In the genomic region with DNA sequence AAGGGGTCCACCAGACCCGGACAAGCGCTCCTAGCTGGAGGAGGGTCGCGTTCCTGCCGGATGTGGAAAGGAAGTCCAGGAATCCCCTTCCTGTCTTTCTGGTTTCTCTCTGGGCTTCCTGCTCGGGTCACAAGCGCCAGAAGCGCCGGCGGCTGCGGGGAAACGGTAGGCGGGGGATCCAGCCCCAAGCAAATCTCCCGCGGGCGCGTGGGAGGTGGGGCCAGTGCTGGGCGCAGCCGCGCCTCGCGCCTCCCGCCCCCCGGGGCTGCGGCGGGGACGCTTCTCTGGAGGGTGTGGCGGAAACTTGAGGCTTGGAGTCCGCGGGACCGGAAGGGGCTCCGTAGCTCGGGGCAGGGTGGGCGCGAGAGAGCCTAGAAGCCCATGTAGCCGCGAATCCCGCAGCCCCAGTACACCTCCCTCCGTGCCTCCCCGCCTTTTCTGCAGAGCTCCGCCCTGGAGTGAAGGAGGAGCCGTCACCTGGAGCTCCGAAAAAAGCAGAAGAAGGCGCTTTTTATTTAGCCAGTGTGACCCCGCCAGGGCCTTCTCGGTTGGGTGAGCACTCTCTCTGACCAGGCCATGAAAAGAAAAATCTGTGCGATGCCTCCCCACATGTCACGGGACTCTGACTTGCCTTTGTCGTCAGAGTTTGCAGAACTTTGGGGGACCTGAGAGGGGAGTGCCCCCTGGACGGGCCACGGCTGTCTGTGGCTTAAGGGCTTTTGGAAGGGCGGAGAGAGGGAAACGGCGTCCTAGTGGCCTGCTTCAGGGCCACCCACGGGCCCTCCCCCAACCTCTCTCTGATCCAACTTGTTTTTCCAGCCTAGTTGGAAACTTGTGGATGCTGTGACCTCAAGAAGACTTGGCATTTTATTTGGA, we compare ENCODE assay signal across 8 cellular contexts. TPM values are rescaled to one million over a fixed set of nuclear protein-coding genes. Genes with fewer than 3 reads are reported as not detected.
DNase-seq lines count a peak whose midpoint lies in the region; TF ChIP-seq lines count a peak whose summit lies in the region.

No MANE protein-coding gene starts in this region.

- peak overlapping the region; percentile 97 for H3K27ac ChIP-seq in thymus (ENCODE audit: low read depth)

- H3K36me3 Mint-ChIP-seq in activated naive CD4-positive, alpha-beta T cell treated with anti-CD3 and anti-CD28 coated beads, Interleukin-2, amount 10 ng/mL, durations not matched to agents 7 days and 5 days, result peaks cover 53% of the 10 kb centered on the region
- peaks cover 4% of the 10 kb centered on the region for H3K36me3 Mint-ChIP-seq in glutamatergic neuron (ENCODE audit: unreplicated experiment)
- peaks cover 4% of the 10 kb centered on the region for H3K36me3 Mint-ChIP-seq in osteocyte (ENCODE audit: unreplicated experiment)

- peaks cover 10% of the 10 kb centered on the region for H3K27me3 Mint-ChIP-seq in activated naive CD4-positive, alpha-beta T cell treated with anti-CD3 and anti-CD28 coated beads, Interleukin-2, amount 10 ng/mL, durations not matched to agents 7 days and 5 days
- H3K27me3 Mint-ChIP-seq in glutamatergic neuron (ENCODE audit: unreplicated experiment), result no peaks in the 10 kb centered on the region
- no peaks in the 10 kb centered on the region for H3K27me3 Mint-ChIP-seq in osteocyte (ENCODE audit: unreplicated experiment)

- H3K27me3 ChIP-seq in thymus (ENCODE audit: control insufficient read depth, insufficient read depth), result no peaks in the 10 kb centered on the region

- H3K9me3 ChIP-seq in ES-I3 (ENCODE audit: control insufficient read depth, insufficient read depth, low read length) (no peaks in the 10 kb centered on the region), thymus (ENCODE audit: control insufficient read depth) (no peaks in the 10 kb centered on the region)

- peak overlapping the region; percentile 96 for H3K27ac Mint-ChIP-seq in activated naive CD4-positive, alpha-beta T cell treated with anti-CD3 and anti-CD28 coated beads, Interleukin-2, amount 10 ng/mL, durations not matched to agents 7 days and 5 days
- H3K27ac Mint-ChIP-seq in glutamatergic neuron (ENCODE audit: unreplicated experiment) (peak overlapping the region; percentile 90), osteocyte (ENCODE audit: unreplicated experiment) (peak overlapping the region; percentile 95)

- peak overlapping the region; percentile 77 for H3K4me3 ChIP-seq in thymus (ENCODE audit: low read length)

- in situ Hi-C loops in SK-MEL-5 (cut with HindIII; ENCODE audit: low pct_unique_long_range_greater_than_20kb, low sequenced_read_pairs), result no loop called here

- peak overlapping the region; percentile 82 for H3K9ac ChIP-seq in ES-I3 (ENCODE audit: low read depth, low read length)

- peak; percentile 50 for DNase-seq in GOT3 (lab: John Stamatoyannopoulos, UW)
- peak; percentile 4 to 9 for DNase-seq in Kasumi-1 (lab: John Stamatoyannopoulos, UW)
- peak; percentile 83 for DNase-seq in SK-MEL-5 (ENCODE audit: low read depth, low spot score)
- DNase-seq in activated naive CD4-positive, alpha-beta T cell treated with anti-CD3 and anti-CD28 coated beads, Interleukin-2, amount 10 ng/mL, durations not matched to agents 7 days and 5 days, result peak; percentile 97
- DNase-seq in glutamatergic neuron, result peak; percentile 71
- DNase-seq in osteocyte (ENCODE audit: extremely low spot score, unreplicated experiment), result peak; percentile 87

- no peak for TF ChIP-seq CTCF in glutamatergic neuron (IDR thresholded peaks at IDR 0.05; ENCODE audit: partially characterized antibody, unreplicated experiment)
- no peak for TF ChIP-seq CTCF in osteocyte (IDR thresholded peaks at IDR 0.05)

- under 1% methylated on average over 55 of the region's 55 CpGs for WGBS in thymus

- H3K4me3 Mint-ChIP-seq in activated naive CD4-positive, alpha-beta T cell treated with anti-CD3 and anti-CD28 coated beads, Interleukin-2, amount 10 ng/mL, durations not matched to agents 7 days and 5 days, result peak overlapping the region; percentile 93
- H3K4me3 Mint-ChIP-seq in glutamatergic neuron (ENCODE audit: unreplicated experiment), result peak overlapping the region; percentile 95
- H3K4me3 Mint-ChIP-seq in osteocyte (ENCODE audit: unreplicated experiment), result peak overlapping the region; percentile 94

- peaks cover 61% of the 10 kb centered on the region for H3K4me1 Mint-ChIP-seq in activated naive CD4-positive, alpha-beta T cell treated with anti-CD3 and anti-CD28 coated beads, Interleukin-2, amount 10 ng/mL, durations not matched to agents 7 days and 5 days
- H3K4me1 Mint-ChIP-seq in glutamatergic neuron (ENCODE audit: low read depth, unreplicated experiment) (peaks cover 23% of the 10 kb centered on the region), osteocyte (ENCODE audit: unreplicated experiment) (peaks cover 41% of the 10 kb centered on the region)

- peaks cover 14% of the 10 kb centered on the region for H3K9me3 Mint-ChIP-seq in activated naive CD4-positive, alpha-beta T cell treated with anti-CD3 and anti-CD28 coated beads, Interleukin-2, amount 10 ng/mL, durations not matched to agents 7 days and 5 days
- H3K9me3 Mint-ChIP-seq in glutamatergic neuron (ENCODE audit: unreplicated experiment), result peaks cover 2% of the 10 kb centered on the region
- H3K9me3 Mint-ChIP-seq in osteocyte (ENCODE audit: unreplicated experiment), result no peaks in the 10 kb centered on the region

- H3K4me1 ChIP-seq in ES-I3 (ENCODE audit: insufficient read depth, low read length) (peaks cover 13% of the 10 kb centered on the region), thymus (ENCODE audit: control insufficient read depth, insufficient read depth, low read length) (peaks cover 12% of the 10 kb centered on the region)

- CTCF ChIA-PET in activated naive CD4-positive, alpha-beta T cell treated with anti-CD3 and anti-CD28 coated beads, Interleukin-2, amount 10 ng/mL, durations not matched to agents 7 days and 5 days (lab: Charles Lee), result interaction anchor here (0.7 to 3.6 kb wide), 8 partner anchors 8 to 95 kb away, joined by 3 to 12 read pairs (median 5); a partner anchor contains a TSS

- no peaks in the 10 kb centered on the region for H3K36me3 ChIP-seq in ES-I3 (ENCODE audit: insufficient read depth, low read length)
- H3K36me3 ChIP-seq in thymus (ENCODE audit: control insufficient read depth, insufficient read depth), result no peaks in the 10 kb centered on the region

RNA-seq across cellular contexts. Expression of a gene that starts 21.4 kb away (rescaled TPM):
- total RNA-seq in SK-MEL-5 (2014; rRNA removed; shearing (Covaris generic)), result 3.2 and 5.1 TPM in 2 replicates
- polyA plus RNA-seq in SK-MEL-5 (2015; cell fraction: cytosol; rRNA removed), result 0.58 and 2.0 TPM in 2 replicates
- 52.6 and 60.8 TPM in 2 replicates for polyA plus RNA-seq in SK-MEL-5 (2015; cell fraction: nucleus; rRNA removed)
- total RNA-seq in glutamatergic neuron (ENCODE audit: unreplicated experiment) (7.2 TPM), osteocyte (7.4 and 10.0 TPM in 2 replicates)
- 93.0 TPM for polyA plus RNA-seq in thymus

RNA-seq across cellular contexts. Expression of a gene that starts 40.3 kb away (rescaled TPM):
- not detected in 2 replicates for total RNA-seq in SK-MEL-5 (2014; rRNA removed; shearing (Covaris generic))
- not detected in 2 replicates for polyA plus RNA-seq in SK-MEL-5 (2015; cell fraction: cytosol; rRNA removed)
- polyA plus RNA-seq in SK-MEL-5 (2015; cell fraction: nucleus; rRNA removed), result not detected in 2 replicates
- total RNA-seq in glutamatergic neuron (ENCODE audit: unreplicated experiment) (not detected), osteocyte (not detected in 2 replicates)
- 7.9 TPM for polyA plus RNA-seq in thymus

Comparison
In these comparisons a context has a peak if more than half of its experiments do, and no peak if none do; other contexts are left out.
1. Peak in every context shown above with its lines: DNase-seq, H3K4me3 ChIP-seq and H3K27ac ChIP-seq.
2. DNase-seq: peak in every context shown above with its lines; median percentile 97 in activated naive CD4-positive, alpha-beta T cell treated with anti-CD3 and anti-CD28 coated beads, Interleukin-2, amount 10 ng/mL, durations not matched to agents 7 days and 5 days; 87 in osteocyte; 83 in SK-MEL-5; 71 in glutamatergic neuron; 50 in GOT3; 6 in Kasumi-1.